Comparison of ENCODE assay signal across 17 cellular contexts in genomic region chr11:32033491-32033890, GRCh38. TPM values are rescaled to one million over a fixed set of nuclear protein-coding genes. Genes with fewer than 3 reads are reported as not detected.
DNase-seq lines count a peak whose midpoint lies in the region; ATAC-seq and TF ChIP-seq lines count a peak whose summit lies in the region.
"Had no signal": no experiment of that assay in that cellular context is flagged by ENCODE, and none has a peak within 500 bp of the region (broad histone marks: within the 10 kb centered on the region; RNA-seq: fewer than 3 reads in every experiment).

No MANE protein-coding gene starts in this region.

- peak overlapping the region; percentile 84; the same call in 2 of the 3 replicates for H2BK15ac ChIP-seq in IMR-90 (ENCODE audit: low read depth, low read length)
- no peak overlapping the region for H2BK15ac ChIP-seq in mesenchymal stem cell (ENCODE audit: low read depth, poor library complexity, severe bottlenecking)

- H3K56ac ChIP-seq in IMR-90 (ENCODE audit: extremely low read depth, insufficient read depth, low read length) = no peak overlapping the region; the same call in 1 of the 2 replicates

- no peak overlapping the region for H3K4me2 ChIP-seq in IMR-90 (ENCODE audit: low read depth, low read length)
- H3K4me2 ChIP-seq in mesenchymal stem cell (ENCODE audit: low read length, poor library complexity, severe bottlenecking) = no peak overlapping the region
- no peak overlapping the region for H3K4me2 ChIP-seq in smooth muscle cell
- H3K4me2 ChIP-seq in SK-N-SH = no peak overlapping the region

- in situ Hi-C loops in IMR-90 (cut with MboI; ENCODE audit: low sequenced_read_pairs) = no loop called here

- no peak for TF ChIP-seq POLR2A in IMR-90 (IDR thresholded peaks at IDR 0.05; ENCODE audit: low read depth, low read length)

- H3K9me1 ChIP-seq in IMR-90 (ENCODE audit: insufficient read depth, low read length) = no peaks in the 10 kb centered on the region

- H3K9me3 Mint-ChIP-seq in dendritic cell treated with granulocyte-macrophage colony-stimulating factor and Interleukin-4, amounts not matched to agents 40 ng/mL and 50 ng/mL, for 4 days = no peaks in the 10 kb centered on the region
- H3K9me3 Mint-ChIP-seq: CD8-positive, alpha-beta memory T cell had no signal

- ATAC-seq in IMR-90 (ENCODE audit: low read depth) (no peak), HG03108 (IDR thresholded peaks at IDR 0.05; ENCODE audit: unreplicated experiment) (no peak)

- H2BK120ac ChIP-seq in IMR-90 (ENCODE audit: low read depth, low read length) = peak overlapping the region; percentile 86
- no peak overlapping the region for H2BK120ac ChIP-seq in mesenchymal stem cell (ENCODE audit: low read depth, low read length)

- H3K79me1 ChIP-seq in IMR-90 (ENCODE audit: low read depth in 1 of 2, low read length in 2 of 2) (no peaks in the 10 kb centered on the region), mesenchymal stem cell (replicated peaks; ENCODE audit: low read length, poor library complexity, severe bottlenecking) (no peaks in the 10 kb centered on the region)

- CTCF ChIA-PET in IMR-90 (lab: Yijun Ruan, JAX) = no interaction called here
- CTCF ChIA-PET in SK-N-SH (lab: Yijun Ruan, JAX) = interaction anchor here (0.7 to 1.9 kb wide), 2 partner anchors 18 to 75 kb away, joined by 3 to 7 read pairs; no protein-coding TSS in a partner anchor

- H3K27me3 ChIP-seq in IMR-90 (ENCODE audit: control insufficient read depth, insufficient read depth, low read length) (no peaks in the 10 kb centered on the region), mesenchymal stem cell (ENCODE audit: control insufficient read depth in 1 of 2, insufficient read depth in 1 of 2, low read length in 2 of 2) (no peaks in the 10 kb centered on the region), smooth muscle cell (ENCODE audit: low read depth) (no peaks in the 10 kb centered on the region), SK-N-SH (ENCODE audit: insufficient read depth) (no peaks in the 10 kb centered on the region)

- H2AFZ ChIP-seq in IMR-90 (replicated peaks; ENCODE audit: low read length, poor library complexity) (no peak overlapping the region), mesenchymal stem cell (ENCODE audit: low read depth, low read length) (no peak overlapping the region), smooth muscle cell (ENCODE audit: low read depth) (no peak overlapping the region), SK-N-SH (ENCODE audit: low read depth) (no peak overlapping the region; the same call in 1 of the 2 replicates)

- no peaks in the 10 kb centered on the region for H4K20me1 ChIP-seq in IMR-90 (ENCODE audit: insufficient read depth, low read length)
- no peaks in the 10 kb centered on the region for H4K20me1 ChIP-seq in smooth muscle cell (ENCODE audit: low read depth)
- no peaks in the 10 kb centered on the region for H4K20me1 ChIP-seq in SK-N-SH (ENCODE audit: insufficient read depth)

- TF ChIP-seq EP300 in SK-N-SH (IDR thresholded peaks at IDR 0.05; ENCODE audit: borderline replicate concordance in 1 of 2, low read depth in 1 of 2, low read length in 1 of 2) = no peak

- POLR2A ChIA-PET in IMR-90 (lab: Charles Lee; ENCODE audit: unreplicated experiment) = no interaction called here
- POLR2A ChIA-PET in SK-N-SH (lab: Yijun Ruan, JAX) = no interaction called here

- peak overlapping the region; percentile 30 for H3K27ac Mint-ChIP-seq in dendritic cell treated with granulocyte-macrophage colony-stimulating factor and Interleukin-4, amounts not matched to agents 40 ng/mL and 50 ng/mL, for 4 days
- H3K27ac Mint-ChIP-seq: CD8-positive, alpha-beta memory T cell had no signal

- no peaks in the 10 kb centered on the region for H3K36me3 Mint-ChIP-seq in dendritic cell treated with granulocyte-macrophage colony-stimulating factor and Interleukin-4, amounts not matched to agents 40 ng/mL and 50 ng/mL, for 4 days (ENCODE audit: low read depth)
- H3K36me3 Mint-ChIP-seq: CD8-positive, alpha-beta memory T cell had no signal

- DNase-seq in AG10803 (ENCODE audit: low read depth) = peak; percentile 37
- DNase-seq in IMR-90 = peak; percentile 23
- DNase-seq in mesenchymal stem cell = no peak
- no peak for DNase-seq in smooth muscle cell (lab: John Stamatoyannopoulos, UW; ENCODE audit: unreplicated experiment)
- no peak for DNase-seq in SK-N-SH
- DNase-seq: CD8-positive, alpha-beta memory T cell; DMS79; H7; NCI-H1417; NCI-H187; NCI-H2227 treated with DMSO at 0.1 percent for 48 hours; NCI-H510A treated with DMSO at 0.1 percent for 48 hours; NCI-H774; SHP77 had no signal

- H3F3A ChIP-seq in smooth muscle cell (ENCODE audit: low read depth) (no peaks in the 10 kb centered on the region), SK-N-SH (replicated peaks; ENCODE audit: insufficient read depth) (peaks cover 20% of the 10 kb centered on the region)

- H3K14ac ChIP-seq in IMR-90 (replicated peaks; ENCODE audit: low read depth, low read length) (peak overlapping the region; percentile 80), mesenchymal stem cell (ENCODE audit: low read length in 2 of 2) (no peak overlapping the region)

- TF ChIP-seq RAD21 in IMR-90 (IDR thresholded peaks at IDR 0.05; ENCODE audit: low read length) (no peak), SK-N-SH (IDR thresholded peaks at IDR 0.05; ENCODE audit: low read length) (no peak)

- H3K27me3 Mint-ChIP-seq in dendritic cell treated with granulocyte-macrophage colony-stimulating factor and Interleukin-4, amounts not matched to agents 40 ng/mL and 50 ng/mL, for 4 days = peaks cover under 1% of the 10 kb centered on the region

- H3K4me3 Mint-ChIP-seq in dendritic cell treated with granulocyte-macrophage colony-stimulating factor and Interleukin-4, amounts not matched to agents 40 ng/mL and 50 ng/mL, for 4 days = no peak overlapping the region
- H3K4me3 Mint-ChIP-seq: CD8-positive, alpha-beta memory T cell had no signal

- H2AK5ac ChIP-seq in IMR-90 (ENCODE audit: low read depth, low read length) (peak overlapping the region; percentile 63; the same call in 1 of the 2 replicates), mesenchymal stem cell (ENCODE audit: low read length, severe bottlenecking) (no peak overlapping the region)

- H3K27ac ChIP-seq in IMR-90 (ENCODE audit: insufficient read depth, low read length) (no peak overlapping the region), mesenchymal stem cell (ENCODE audit: low read length, poor library complexity, severe bottlenecking) (no peak overlapping the region), smooth muscle cell (ENCODE audit: low read depth) (no peak overlapping the region), SK-N-SH (ENCODE audit: low read depth in 2 of 2, low read length in 1 of 2) (peak overlapping the region in 1 of 2 experiments; percentile 25; a peak in 1 of 4 replicates)
- H3K27ac ChIP-seq: SK-N-MC had no signal

- no peak overlapping the region for H2BK12ac ChIP-seq in mesenchymal stem cell (ENCODE audit: low read length in 2 of 2)

- H3K79me2 ChIP-seq in smooth muscle cell (ENCODE audit: low read depth) (no peaks in the 10 kb centered on the region), SK-N-SH (ENCODE audit: insufficient read depth) (no peaks in the 10 kb centered on the region)

- H4K8ac ChIP-seq in IMR-90 (ENCODE audit: low read depth in 2 of 2, low read length in 2 of 2) = peak overlapping the region; percentile 60 to 71; a peak in 3 of 4 replicates
- no peak overlapping the region for H4K8ac ChIP-seq in mesenchymal stem cell (ENCODE audit: low read length)

- no peak overlapping the region for H2AK9ac ChIP-seq in IMR-90 (replicated peaks; ENCODE audit: low read depth, low read length, poor library complexity)

- peak overlapping the region; percentile 24; the same call in 1 of the 2 replicates for H4K5ac ChIP-seq in IMR-90 (ENCODE audit: low read depth, low read length)

- BruUV-seq in IMR-90 (replicated peaks; lab: Mats Ljungman, UMichigan) = no TSS peak

- WGBS in IMR-90 (ENCODE audit: extremely low coverage in 2 of 2, insufficient read length in 1 of 2), 2 experiments = no CpG with 5 or more reads among the region's 6 CpGs
- 79% methylated on average over 4 of the region's 6 CpGs for WGBS in mesenchymal stem cell
- 83% methylated on average over 6 of the region's 6 CpGs for WGBS in smooth muscle cell (ENCODE audit: low lambda C conversion rate)
- 59% methylated on average over 6 of the region's 6 CpGs for WGBS in SK-N-SH (ENCODE audit: low lambda C conversion rate)

- H4K91ac ChIP-seq in IMR-90 (ENCODE audit: insufficient read depth, low read depth, low read length) (peak overlapping the region; percentile 76), mesenchymal stem cell (ENCODE audit: low read length) (no peak overlapping the region)

- dilution Hi-C loops in IMR-90 (cut with HindIII; ENCODE audit: low sequenced_read_pairs, unreplicated experiment) = no loop called here

- H3K4me1 Mint-ChIP-seq in dendritic cell treated with granulocyte-macrophage colony-stimulating factor and Interleukin-4, amounts not matched to agents 40 ng/mL and 50 ng/mL, for 4 days (ENCODE audit: low read depth) = peaks cover 44% of the 10 kb centered on the region

- H3K9me3 ChIP-seq in IMR-90 (ENCODE audit: control insufficient read depth, insufficient read depth, low read length) (no peaks in the 10 kb centered on the region), mesenchymal stem cell (ENCODE audit: control insufficient read depth, low read length) (no peaks in the 10 kb centered on the region), smooth muscle cell (replicated peaks; ENCODE audit: low read depth) (no peaks in the 10 kb centered on the region), SK-N-SH (0 out of 2 replicates have a peak, but pooled peaks cover 3% of the 10 kb centered on the region)

- H3K36me3 ChIP-seq in IMR-90 (ENCODE audit: control insufficient read depth, insufficient read depth, low read length) (no peaks in the 10 kb centered on the region), mesenchymal stem cell (ENCODE audit: control insufficient read depth in 1 of 2, insufficient read depth in 2 of 2, low read depth in 1 of 2, low read length in 2 of 2) (no peaks in the 10 kb centered on the region), smooth muscle cell (ENCODE audit: low read depth) (no peaks in the 10 kb centered on the region), SK-N-SH (replicated peaks in 1 of 2; ENCODE audit: control insufficient read depth in 1 of 2, insufficient read depth in 2 of 2, low read length in 1 of 2) (no peaks in the 10 kb centered on the region)

- H3K4me3 ChIP-seq in AG10803 (ENCODE audit: low read length) (no peak overlapping the region), IMR-90 (ENCODE audit: insufficient read depth, low read depth, low read length) (no peak overlapping the region), mesenchymal stem cell (ENCODE audit: insufficient read depth in 1 of 2, low read depth in 1 of 2, low read length in 2 of 2) (no peak overlapping the region), smooth muscle cell (no peak overlapping the region), SK-N-SH (ENCODE audit: low read depth in 2 of 2, low read length in 1 of 2) (no peak overlapping the region)
- H3K4me3 ChIP-seq: SK-N-MC had no signal

- H3K4ac ChIP-seq in IMR-90 (ENCODE audit: low read depth, low read length) (peak overlapping the region; percentile 81), mesenchymal stem cell (ENCODE audit: low read depth in 1 of 2, low read length in 2 of 2) (no peak overlapping the region)

- H3K23ac ChIP-seq in IMR-90 (ENCODE audit: low read depth, low read length) = peak overlapping the region; percentile 33; the same call in 1 of the 2 replicates
- no peak overlapping the region for H3K23ac ChIP-seq in mesenchymal stem cell (ENCODE audit: low read length in 2 of 2)

- no peak overlapping the region for H3K9ac ChIP-seq in IMR-90 (ENCODE audit: low read depth, low read length)
- H3K9ac ChIP-seq in mesenchymal stem cell (ENCODE audit: low read length) = peak overlapping the region; percentile 76
- H3K9ac ChIP-seq in smooth muscle cell (ENCODE audit: low read depth) = no peak overlapping the region
- no peak overlapping the region for H3K9ac ChIP-seq in SK-N-SH

- peak overlapping the region; percentile 92 for H2BK20ac ChIP-seq in IMR-90 (ENCODE audit: low read depth, low read length)

- H2BK5ac ChIP-seq in IMR-90 (ENCODE audit: low read depth, low read length, poor library complexity, severe bottlenecking) (peak overlapping the region; percentile 96), mesenchymal stem cell (ENCODE audit: low read depth, low read length, poor library complexity, severe bottlenecking) (no peak overlapping the region)

- TF ChIP-seq CTCF in AG10803 (conservative IDR thresholded peaks at IDR 0.05; ENCODE audit: low read length) = no peak
- no peak for TF ChIP-seq CTCF in IMR-90 (conservative IDR thresholded peaks at IDR 0.05; ENCODE audit: low read depth, low read length)
- TF ChIP-seq CTCF in smooth muscle cell (IDR thresholded peaks at IDR 0.05; ENCODE audit: borderline replicate concordance, insufficient read depth, poor library complexity, severe bottlenecking) = no peak
- no peak for TF ChIP-seq CTCF in SK-N-SH (IDR thresholded peaks at IDR 0.05)

- peaks cover 6% of the 10 kb centered on the region; the same call in 1 of the 2 replicates for H3K4me1 ChIP-seq in IMR-90 (ENCODE audit: control insufficient read depth, insufficient read depth, low read length)
- no peaks in the 10 kb centered on the region for H3K4me1 ChIP-seq in mesenchymal stem cell (ENCODE audit: control insufficient read depth, insufficient read depth, low read depth, low read length)
- no peaks in the 10 kb centered on the region for H3K4me1 ChIP-seq in smooth muscle cell (ENCODE audit: low read depth)
- peaks cover 0 to 15% of the 10 kb centered on the region in 2 experiments; a peak in 1 of 4 replicates for H3K4me1 ChIP-seq in SK-N-SH (ENCODE audit: control insufficient read depth in 1 of 2, insufficient read depth in 2 of 2, low read depth in 1 of 2, low read length in 1 of 2)

- H3K18ac ChIP-seq in IMR-90 (ENCODE audit: low read depth, low read length) = peak overlapping the region; percentile 72; the same call in 1 of the 2 replicates
- no peak overlapping the region for H3K18ac ChIP-seq in mesenchymal stem cell (ENCODE audit: low read depth in 1 of 2, low read length in 2 of 2)

- intact Hi-C loops in IMR-90 (cut with micrococcal nuclease) = no loop called here
- intact Hi-C loops in dendritic cell treated with granulocyte-macrophage colony-stimulating factor and Interleukin-4, amounts not matched to agents 40 ng/mL and 50 ng/mL, for 4 days (cut with micrococcal nuclease) = no loop called here

- H3K9me2 ChIP-seq in SK-N-SH = no peaks in the 10 kb centered on the region

RNA-seq across cellular contexts. Expression of gene RCN1, which starts 57.4 kb away (rescaled TPM):
- 129 and 231 TPM in 2 replicates for total RNA-seq in IMR-90 (2012; rRNA removed)
- polyA plus RNA-seq in IMR-90 (2012; rRNA removed) = 171 and 193 TPM in 2 replicates
- 78.4 and 90.6 TPM in 2 replicates for polyA plus RNA-seq in IMR-90 (2012; cell fraction: cytosol; rRNA removed)
- 40.8 and 127 TPM in 2 replicates for polyA plus RNA-seq in IMR-90 (2012; cell fraction: nucleus; rRNA removed; ENCODE audit: low replicate concordance)
- 505 TPM for polyA plus RNA-seq in mesenchymal stem cell (2013, experiment 1 of 2)
- polyA plus RNA-seq in mesenchymal stem cell (2013, experiment 2 of 2) = 505 TPM
- total RNA-seq in smooth muscle cell = 244 and 326 TPM in 2 replicates
- 310 and 372 TPM in 2 replicates for polyA plus RNA-seq in smooth muscle cell
- polyA plus RNA-seq in SK-N-SH (2012; rRNA removed) = 62.6 and 63.3 TPM in 2 replicates
- 78.7 and 106 TPM in 2 replicates for polyA plus RNA-seq in SK-N-SH (2012; cell fraction: cytosol; rRNA removed)
- polyA plus RNA-seq in SK-N-SH (2012; cell fraction: nucleus; rRNA removed) = 43.7 and 53.4 TPM in 2 replicates

Comparison
In these comparisons a context has a peak if more than half of its experiments do, and no peak if none do; other contexts are left out.
1. DNase-seq: peak in AG10803 (single experiment) and IMR-90 (single experiment); none in mesenchymal stem cell (single experiment), smooth muscle cell (single experiment) and SK-N-SH (single experiment).